Comparison of ENCODE assay signal across 11 cellular contexts in the genomic region with DNA sequence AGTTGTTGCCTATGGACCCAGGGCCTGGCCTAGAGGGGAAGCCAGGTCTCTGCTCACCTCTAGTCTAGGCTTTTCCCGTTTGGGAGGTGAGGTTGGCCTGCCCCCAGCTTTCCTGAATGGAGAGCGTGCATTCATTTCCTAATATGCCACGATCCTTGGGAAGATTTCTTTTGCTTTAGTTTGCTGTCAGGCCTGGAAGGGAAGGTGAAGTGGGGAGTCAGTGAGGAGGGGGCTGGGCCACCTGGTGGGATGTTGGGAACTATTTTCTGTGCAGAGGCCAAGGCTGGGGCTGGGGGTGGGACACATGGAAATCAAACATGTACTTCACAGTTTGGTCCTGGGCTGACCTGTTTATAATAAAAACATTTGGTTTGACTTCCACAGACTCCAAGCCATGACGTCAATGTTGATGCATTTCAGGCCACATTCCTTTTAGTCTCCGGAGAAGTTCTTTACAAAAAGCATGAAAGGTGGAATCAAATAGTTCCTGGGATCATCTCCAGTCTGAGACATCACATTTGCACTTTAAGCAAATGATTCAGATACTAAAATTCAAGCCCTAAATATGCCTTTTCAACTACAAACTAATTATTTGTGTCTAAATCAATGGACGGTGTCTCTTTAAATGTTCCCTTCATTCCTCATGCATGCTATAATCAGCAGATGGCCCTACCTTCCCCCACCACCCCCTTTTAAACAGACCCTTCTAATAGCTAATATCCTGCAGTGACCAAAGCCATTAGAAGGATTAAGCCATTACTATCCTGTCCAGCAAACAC. TPM values are rescaled to one million over a fixed set of nuclear protein-coding genes. Genes with fewer than 3 reads are reported as not detected.
DNase-seq lines count a peak whose midpoint lies in the region; ATAC-seq and TF ChIP-seq lines count a peak whose summit lies in the region.
"Had no signal": no experiment of that assay in that cellular context is flagged by ENCODE, and none has a peak within 500 bp of the region (broad histone marks: within the 10 kb centered on the region; RNA-seq: fewer than 3 reads in every experiment).

No MANE protein-coding gene starts in this region.

- H3K27ac Mint-ChIP-seq in neural progenitor cell, result peak overlapping the region; percentile 86
- H3K27ac Mint-ChIP-seq: activated T-cell treated with anti-CD3 and anti-CD28 coated beads, Interleukin-2, amount 50 U/mL, for 24 hours had no signal

- 36% methylated on average over 6 of the region's 6 CpGs for WGBS in esophagus muscularis mucosa

- no peak overlapping the region for H3K9ac ChIP-seq in neural progenitor cell

- no peaks in the 10 kb centered on the region for H3K9me3 ChIP-seq in Panc1 (ENCODE audit: control insufficient read depth, insufficient read depth, low read depth, low read length)
- no peaks in the 10 kb centered on the region for H3K9me3 ChIP-seq in esophagus muscularis mucosa
- H3K9me3 ChIP-seq in neural progenitor cell (ENCODE audit: low read depth), result no peaks in the 10 kb centered on the region

- intact Hi-C loops in Panc1 (cut with micrococcal nuclease; ENCODE audit: unreplicated experiment) (loop anchor here (1.0 kb wide), 1 partner anchor 60 kb away; no protein-coding TSS in a partner anchor), esophagus muscularis mucosa (cut with DNase I) (loop anchor here (5.0 to 10.0 kb wide), 7 partner anchors 178 to 730 kb away; partner anchors contain the start of genes HMGB1 and HSPH1)

- no peaks in the 10 kb centered on the region for H3K9me3 Mint-ChIP-seq in neural progenitor cell
- H3K9me3 Mint-ChIP-seq: activated T-cell treated with anti-CD3 and anti-CD28 coated beads, Interleukin-2, amount 50 U/mL, for 24 hours; nephron progenitor cell had no signal

- H4K20me1 ChIP-seq in neural progenitor cell (ENCODE audit: low read depth), result no peaks in the 10 kb centered on the region

- peak overlapping the region; percentile 93 for H3K27ac ChIP-seq in Panc1 (ENCODE audit: low read length)
- H3K27ac ChIP-seq in esophagus muscularis mucosa (replicated peaks in 1 of 4), result peak overlapping the region; percentile 84 to 90 (median 89)
- H3K27ac ChIP-seq in neural progenitor cell, result no peak overlapping the region

- H3K27me3 Mint-ChIP-seq in neural progenitor cell (ENCODE audit: insufficient read depth, low read depth), result peaks cover 7% of the 10 kb centered on the region

- peaks cover 44% of the 10 kb centered on the region for H3K4me1 Mint-ChIP-seq in neural progenitor cell

- H3K79me2 ChIP-seq in neural progenitor cell (ENCODE audit: low read depth), result no peaks in the 10 kb centered on the region

- H3K4me1 ChIP-seq in Panc1 (ENCODE audit: control insufficient read depth, insufficient read depth, low read length) (peaks cover 22% of the 10 kb centered on the region), esophagus muscularis mucosa (peaks cover 26 to 53% (median 52%) of the 10 kb centered on the region in 4 donors), neural progenitor cell (peaks cover 29% of the 10 kb centered on the region)

- no peaks in the 10 kb centered on the region for H3K36me3 ChIP-seq in Panc1 (ENCODE audit: control insufficient read depth, insufficient read depth, low read length)
- no peaks in the 10 kb centered on the region for H3K36me3 ChIP-seq in esophagus muscularis mucosa
- no peaks in the 10 kb centered on the region for H3K36me3 ChIP-seq in neural progenitor cell

- peak overlapping the region; percentile 29 for H3K4me3 Mint-ChIP-seq in neural progenitor cell
- H3K4me3 Mint-ChIP-seq: activated T-cell treated with anti-CD3 and anti-CD28 coated beads, Interleukin-2, amount 50 U/mL, for 24 hours had no signal

- H3K36me3 Mint-ChIP-seq in neural progenitor cell, result no peaks in the 10 kb centered on the region

- in situ Hi-C loops in Panc1 (cut with HindIII; ENCODE audit: low pct_unique_long_range_greater_than_20kb, low sequenced_read_pairs), result no loop called here

- H3K4me3 ChIP-seq in Panc1 (ENCODE audit: low read depth in 2 of 2, low read length in 2 of 2) (no peak overlapping the region), esophagus muscularis mucosa (peak overlapping the region in 1 of 4 donors; percentile 18), neural progenitor cell (no peak overlapping the region)

- TF ChIP-seq CTCF in AG09319 (IDR thresholded peaks at IDR 0.05; ENCODE audit: low read depth, low read length), result no peak
- TF ChIP-seq CTCF in Panc1 (IDR thresholded peaks at IDR 0.05), result no peak
- no peak for TF ChIP-seq CTCF in esophagus muscularis mucosa (IDR thresholded peaks at IDR 0.05)
- TF ChIP-seq CTCF in neural progenitor cell (IDR thresholded peaks at IDR 0.05), result no peak

- POLR2A ChIA-PET in Panc1 (lab: Charles Lee), result no interaction called here

- TF ChIP-seq EP300 in esophagus muscularis mucosa (IDR thresholded peaks at IDR 0.05), result no peak

- ATAC-seq in Panc1 (no peak), HG03432 (IDR thresholded peaks at IDR 0.05; ENCODE audit: unreplicated experiment) (no peak)

- CTCF ChIA-PET in Panc1 (lab: Charles Lee), result interaction anchor here (0.7 to 1.1 kb wide), 3 partner anchors 61 to 490 kb away, joined by 3 read pairs; no protein-coding TSS in a partner anchor

- H3K4me2 ChIP-seq in neural progenitor cell, result peak overlapping the region; percentile 23

- peaks cover 8% of the 10 kb centered on the region for H3F3A ChIP-seq in neural progenitor cell (ENCODE audit: low read depth)

- no TSS peak for BruUV-seq in Panc1 (replicated peaks; lab: Mats Ljungman, UMichigan)

- H3K27me3 ChIP-seq in Panc1 (ENCODE audit: control insufficient read depth, insufficient read depth, low read length) (no peaks in the 10 kb centered on the region), esophagus muscularis mucosa (no peaks in the 10 kb centered on the region), neural progenitor cell (peaks cover 23% of the 10 kb centered on the region)

- peak; percentile 45 for DNase-seq in AG09319 (ENCODE audit: extremely low read depth, low read depth)
- no peak for DNase-seq in Panc1 (ENCODE audit: low read depth, low spot score)
- no peak for DNase-seq in esophagus muscularis mucosa (ENCODE audit: extremely low spot score)
- DNase-seq in neural progenitor cell (ENCODE audit: low spot score), result peak; percentile 18
- no peak for DNase-seq in T-helper 9 cell
- DNase-seq in activated CD4-positive, alpha-beta T cell treated with anti-CD3 and anti-CD28 coated beads, Interleukin-2, amount 50 U/mL, for 4 hours, result no peak
- no peak for DNase-seq in NCI-H2196 treated with DMSO at 0.1 percent for 48 hours (lab: John Stamatoyannopoulos, UW; ENCODE audit: unreplicated experiment)
- DNase-seq: NCI-H1436 treated with DMSO at 0.1 percent for 48 hours had no signal

- no peak for TF ChIP-seq POLR2A in esophagus muscularis mucosa (IDR thresholded peaks at IDR 0.05; ENCODE audit: low read depth)

- H2AFZ ChIP-seq in neural progenitor cell (replicated peaks), result peak overlapping the region; percentile 77

RNA-seq across cellular contexts. Expression of gene MEDAG, which starts 41.5 kb away (rescaled TPM):
- total RNA-seq in Panc1 (2021; ENCODE audit: unreplicated experiment) (0.67 TPM), esophagus muscularis mucosa (100 to 1,000 TPM in 1 of 4 donors, 10 to 100 TPM in 3; 20.3 to 126 (median 31.7) TPM), neural progenitor cell (ENCODE audit: low replicate concordance) (0.06 TPM in 1 of 2 replicates, not detected in the other)
- 0.28 TPM for polyA plus RNA-seq in Panc1 (2012; ENCODE audit: insufficient read length)

Comparison
In these comparisons a context has a peak if more than half of its experiments do, and no peak if none do; other contexts are left out.
1. DNase-seq: peak in AG09319 (single experiment) and neural progenitor cell (single experiment); none in Panc1 (single experiment), esophagus muscularis mucosa (single experiment), T-helper 9 cell (single experiment), activated CD4-positive, alpha-beta T cell treated with anti-CD3 and anti-CD28 coated beads, Interleukin-2, amount 50 U/mL, for 4 hours (0 of 2) and NCI-H2196 treated with DMSO at 0.1 percent for 48 hours (single experiment).
2. RNA of gene MEDAG, which starts 41.5 kb away (total RNA-seq): 20.3 to 126 TPM in esophagus muscularis mucosa; 0.67 TPM in Panc1 (single experiment) and 0.06 TPM in neural progenitor cell; every median in the first group is over 10 times any median in the second.